ENCODE assay signal across 1 cellular context in genomic region chr19:49014870-49015255, GRCh38.
TF ChIP-seq lines count a peak whose summit lies in the region.

No MANE protein-coding gene starts in this region.

TF ChIP-seq in H1, 55 proteins besides CTCF, POLR2A, EP300 and RAD21 (continued from another document):
- TF ChIP-seq EGR1 (IDR thresholded peaks at IDR 0.05; ENCODE audit: borderline replicate concordance, low read depth, low read length) (no peak), BCL11A (IDR thresholded peaks at IDR 0.05; ENCODE audit: low read depth in 2 of 2, low read length in 2 of 2) (no peak), JUND (IDR thresholded peaks at IDR 0.05; ENCODE audit: low read length) (no peak), PHF8 (conservative IDR thresholded peaks at IDR 0.05; ENCODE audit: low read depth, low read length) (no peak), BRCA1 (IDR thresholded peaks at IDR 0.05; ENCODE audit: low read depth, low read length) (no peak), CTBP2 (IDR thresholded peaks at IDR 0.05; ENCODE audit: borderline replicate concordance, insufficient read depth, insufficient read length, low read length) (no peak), MAX (IDR thresholded peaks at IDR 0.05) (no peak), TEAD4 (IDR thresholded peaks at IDR 0.05; ENCODE audit: low read depth, low read length) (no peak), POLR2AphosphoS5 (IDR thresholded peaks at IDR 0.05; ENCODE audit: low read depth, low read length) (no peak), SAP30 (IDR thresholded peaks at IDR 0.05; ENCODE audit: insufficient read depth, insufficient replicate concordance, low read length) (no peak), ZNF274 (IDR thresholded peaks at IDR 0.05; ENCODE audit: borderline replicate concordance, extremely low read depth, low read length) (no peak), SIN3A (conservative IDR thresholded peaks at IDR 0.05 in 1 of 2, IDR thresholded peaks at IDR 0.05 in 1 of 2; ENCODE audit: low read depth in 1 of 2, low read length in 2 of 2) (no peak), NANOG (IDR thresholded peaks at IDR 0.05; ENCODE audit: insufficient read depth, low read depth, low read length, poor library complexity, severe bottlenecking) (no peak), RFX5 (IDR thresholded peaks at IDR 0.05; ENCODE audit: borderline replicate concordance, low read depth, low read length) (no peak), SRF (IDR thresholded peaks at IDR 0.05; ENCODE audit: low read depth, low read length) (no peak)
